In the genomic region with DNA sequence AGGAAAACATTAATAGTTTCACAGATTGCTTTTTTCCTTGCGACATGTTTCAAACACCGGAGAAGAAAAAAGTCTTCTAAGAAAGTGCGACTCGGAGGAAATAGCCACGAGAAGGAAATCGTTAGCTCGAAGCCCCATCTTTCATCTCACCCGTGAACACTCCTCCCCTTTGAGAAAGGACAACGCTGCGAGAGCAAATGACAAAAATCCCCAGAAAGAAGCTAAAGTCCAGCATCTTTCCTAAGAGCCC, we compare ENCODE assay signal across 8 cellular contexts.
DNase-seq lines count a peak whose midpoint lies in the region; ATAC-seq and TF ChIP-seq lines count a peak whose summit lies in the region.

No MANE protein-coding gene starts in this region.

- H3K27me3 Mint-ChIP-seq in activated CD8-positive, alpha-beta memory T cell treated with anti-CD3 and anti-CD28 coated beads, Interleukin-2, amount 10 ng/mL, durations not matched to agents 7 days and 5 days, result no peaks in the 10 kb centered on the region
- peaks cover 0 to 9% of the 10 kb centered on the region in 2 donors for H3K27me3 Mint-ChIP-seq in T-cell

- no peak for DNase-seq in activated CD8-positive, alpha-beta memory T cell treated with anti-CD3 and anti-CD28 coated beads, Interleukin-2, amount 10 ng/mL, durations not matched to agents 7 days and 5 days
- no peak for DNase-seq in activated CD8-positive, alpha-beta memory T cell treated with anti-CD3 and anti-CD28 coated beads, Interleukin-2, amount 50 U/mL, for 48 hours
- DNase-seq in T-cell (peak in 10 of 34 experiments; percentile 13 to 37 (median 28)), fibroblast of the aortic adventitia (ENCODE audit: low read depth) (peak; percentile 57), retinal pigment epithelial cell (ENCODE audit: low read depth) (no peak), NCI-H524 (lab: John Stamatoyannopoulos, UW) (no peak)

- TF ChIP-seq CTCF in fibroblast of the aortic adventitia (IDR thresholded peaks at IDR 0.05; ENCODE audit: insufficient read depth, low read length) (no peak), retinal pigment epithelial cell (conservative IDR thresholded peaks at IDR 0.05; ENCODE audit: low read depth, low read length) (no peak)

- no peaks in the 10 kb centered on the region for H3K9me3 Mint-ChIP-seq in activated CD8-positive, alpha-beta memory T cell treated with anti-CD3 and anti-CD28 coated beads, Interleukin-2, amount 10 ng/mL, durations not matched to agents 7 days and 5 days (ENCODE audit: low read depth)
- no peaks in the 10 kb centered on the region for H3K9me3 Mint-ChIP-seq in T-cell

- peaks cover 43% of the 10 kb centered on the region for H3K36me3 Mint-ChIP-seq in activated CD8-positive, alpha-beta memory T cell treated with anti-CD3 and anti-CD28 coated beads, Interleukin-2, amount 10 ng/mL, durations not matched to agents 7 days and 5 days
- peaks cover 1% of the 10 kb centered on the region for H3K36me3 Mint-ChIP-seq in T-cell

- peak; percentile 0 for ATAC-seq in activated CD8-positive, alpha-beta memory T cell treated with anti-CD3 and anti-CD28 coated beads, Interleukin-2, amount 10 ng/mL, durations not matched to agents 7 days and 5 days
- peak in 3 of 4 experiments; percentile 3 to 8 (median 3) for ATAC-seq in T-cell (replicated peaks in 1 of 4)
- ATAC-seq in HG02678 (IDR thresholded peaks at IDR 0.05; ENCODE audit: unreplicated experiment), result no peak
- ATAC-seq in GM18520 (IDR thresholded peaks at IDR 0.05; ENCODE audit: unreplicated experiment), result no peak

- peak overlapping the region; percentile 90 for H3K4me3 Mint-ChIP-seq in activated CD8-positive, alpha-beta memory T cell treated with anti-CD3 and anti-CD28 coated beads, Interleukin-2, amount 10 ng/mL, durations not matched to agents 7 days and 5 days
- peak overlapping the region; percentile 94 to 99 (median 96) for H3K4me3 Mint-ChIP-seq in T-cell

- H3K4me1 Mint-ChIP-seq in activated CD8-positive, alpha-beta memory T cell treated with anti-CD3 and anti-CD28 coated beads, Interleukin-2, amount 10 ng/mL, durations not matched to agents 7 days and 5 days, result peaks cover 42% of the 10 kb centered on the region
- peaks cover 43 to 65% (median 60%) of the 10 kb centered on the region in 3 donors for H3K4me1 Mint-ChIP-seq in T-cell

- peak overlapping the region; percentile 98 for H3K27ac Mint-ChIP-seq in activated CD8-positive, alpha-beta memory T cell treated with anti-CD3 and anti-CD28 coated beads, Interleukin-2, amount 10 ng/mL, durations not matched to agents 7 days and 5 days
- H3K27ac Mint-ChIP-seq in T-cell, result peak overlapping the region; percentile 86 to 90

- H3K4me3 ChIP-seq in fibroblast of the aortic adventitia (ENCODE audit: low read depth, low read length) (peak overlapping the region; percentile 90), retinal pigment epithelial cell (ENCODE audit: low read length) (peak overlapping the region; percentile 94)

- CTCF ChIA-PET in activated CD8-positive, alpha-beta memory T cell treated with anti-CD3 and anti-CD28 coated beads, Interleukin-2, amount 10 ng/mL, durations not matched to agents 7 days and 5 days (lab: Charles Lee), result interaction anchor here (0.6 to 6.1 kb wide), 8 partner anchors 11 to 831 kb away, joined by 3 to 93 read pairs (median 5); partner anchors contain the start of gene TRIM13
- CTCF ChIA-PET in T-cell (lab: Charles Lee), result interaction anchor here (0.6 to 8.2 kb wide), 9 partner anchors 11 to 831 kb away, joined by 3 to 68 read pairs (median 8); partner anchors contain the start of gene TRIM13 (in 1 of the 2)

- POLR2A ChIA-PET in T-cell (lab: Charles Lee), result interaction anchor here (0.5 to 4.8 kb wide), 10 partner anchors 11 to 831 kb away, joined by 3 to 23 read pairs (median 6); partner anchors contain the start of gene TRIM13 (in 1 of the 2)

Comparison
In these comparisons a context has a peak if more than half of its experiments do, and no peak if none do; other contexts are left out.
1. ATAC-seq: peak in activated CD8-positive, alpha-beta memory T cell treated with anti-CD3 and anti-CD28 coated beads, Interleukin-2, amount 10 ng/mL, durations not matched to agents 7 days and 5 days (single experiment) and T-cell (3 of 4); none in HG02678 (single experiment) and GM18520 (single experiment).